1 cellular context compared by ENCODE assay signal in the genomic region with DNA sequence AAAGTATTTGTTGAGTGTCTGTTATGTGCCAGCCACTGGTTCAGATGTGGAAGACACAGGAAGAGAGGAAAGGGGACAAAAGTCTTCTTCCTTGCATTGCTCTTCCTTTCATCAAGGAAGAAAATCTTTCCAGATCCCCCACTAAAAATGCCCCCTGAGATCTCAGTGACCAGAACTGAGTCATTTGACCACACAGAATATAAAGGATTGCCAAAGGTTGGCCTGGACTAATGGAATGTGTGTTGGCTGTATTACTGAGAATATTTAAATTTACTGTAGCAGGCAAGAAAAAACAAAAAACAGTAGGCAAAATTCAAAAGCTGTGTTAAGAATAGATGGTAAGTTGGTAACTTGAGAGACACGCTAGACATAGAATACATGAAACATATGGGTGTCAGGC.
TF ChIP-seq lines count a peak whose summit lies in the region.

No MANE protein-coding gene starts in this region.

TF ChIP-seq in HepG2, 621 proteins besides CTCF, POLR2A, EP300 and RAD21:
- TF ChIP-seq REST (IDR thresholded peaks at IDR 0.05; ENCODE audit: borderline replicate concordance in 1 of 2, low read depth in 1 of 2, low read length in 2 of 2) (no peak), SNAPC2 (CRISPR knock-in tag; IDR thresholded peaks at IDR 0.05) (no peak), MTF1 (CRISPR knock-in tag; IDR thresholded peaks at IDR 0.05) (no peak), MZF1 (CRISPR knock-in tag; IDR thresholded peaks at IDR 0.05; ENCODE audit: borderline replicate concordance) (no peak), KDM5B (CRISPR knock-in tag; IDR thresholded peaks at IDR 0.05; ENCODE audit: borderline replicate concordance) (no peak), ZNF143 (CRISPR knock-in tag; IDR thresholded peaks at IDR 0.05) (no peak), ERF (CRISPR knock-in tag; IDR thresholded peaks at IDR 0.05) (no peak), MTA1 (CRISPR knock-in tag; IDR thresholded peaks at IDR 0.05; ENCODE audit: borderline replicate concordance) (no peak), ZNF292 (CRISPR knock-in tag; IDR thresholded peaks at IDR 0.05; ENCODE audit: borderline replicate concordance, low read depth) (no peak), YEATS4 (CRISPR knock-in tag; IDR thresholded peaks at IDR 0.05; ENCODE audit: borderline replicate concordance) (no peak), TCF7 (IDR thresholded peaks at IDR 0.05; ENCODE audit: low read depth) (no peak), ZNF607 (CRISPR knock-in tag; IDR thresholded peaks at IDR 0.05; ENCODE audit: borderline replicate concordance) (no peak), DZIP1 (CRISPR knock-in tag; IDR thresholded peaks at IDR 0.05) (no peak), SCMH1 (CRISPR knock-in tag; IDR thresholded peaks at IDR 0.05; ENCODE audit: borderline replicate concordance) (no peak), SMYD3 (CRISPR knock-in tag; IDR thresholded peaks at IDR 0.05) (no peak)
- TF ChIP-seq, protein P1, sequence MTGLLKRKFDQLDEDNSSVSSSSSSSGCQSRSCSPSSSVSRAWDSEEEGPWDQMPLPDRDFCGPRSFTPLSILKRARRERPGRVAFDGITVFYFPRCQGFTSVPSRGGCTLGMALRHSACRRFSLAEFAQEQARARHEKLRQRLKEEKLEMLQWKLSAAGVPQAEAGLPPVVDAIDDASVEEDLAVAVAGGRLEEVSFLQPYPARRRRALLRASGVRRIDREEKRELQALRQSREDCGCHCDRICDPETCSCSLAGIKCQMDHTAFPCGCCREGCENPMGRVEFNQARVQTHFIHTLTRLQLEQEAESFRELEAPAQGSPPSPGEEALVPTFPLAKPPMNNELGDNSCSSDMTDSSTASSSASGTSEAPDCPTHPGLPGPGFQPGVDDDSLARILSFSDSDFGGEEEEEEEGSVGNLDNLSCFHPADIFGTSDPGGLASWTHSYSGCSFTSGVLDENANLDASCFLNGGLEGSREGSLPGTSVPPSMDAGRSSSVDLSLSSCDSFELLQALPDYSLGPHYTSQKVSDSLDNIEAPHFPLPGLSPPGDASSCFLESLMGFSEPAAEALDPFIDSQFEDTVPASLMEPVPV (CRISPR knock-in tag; IDR thresholded peaks at IDR 0.05), result no peak
- TF ChIP-seq, protein P2, sequence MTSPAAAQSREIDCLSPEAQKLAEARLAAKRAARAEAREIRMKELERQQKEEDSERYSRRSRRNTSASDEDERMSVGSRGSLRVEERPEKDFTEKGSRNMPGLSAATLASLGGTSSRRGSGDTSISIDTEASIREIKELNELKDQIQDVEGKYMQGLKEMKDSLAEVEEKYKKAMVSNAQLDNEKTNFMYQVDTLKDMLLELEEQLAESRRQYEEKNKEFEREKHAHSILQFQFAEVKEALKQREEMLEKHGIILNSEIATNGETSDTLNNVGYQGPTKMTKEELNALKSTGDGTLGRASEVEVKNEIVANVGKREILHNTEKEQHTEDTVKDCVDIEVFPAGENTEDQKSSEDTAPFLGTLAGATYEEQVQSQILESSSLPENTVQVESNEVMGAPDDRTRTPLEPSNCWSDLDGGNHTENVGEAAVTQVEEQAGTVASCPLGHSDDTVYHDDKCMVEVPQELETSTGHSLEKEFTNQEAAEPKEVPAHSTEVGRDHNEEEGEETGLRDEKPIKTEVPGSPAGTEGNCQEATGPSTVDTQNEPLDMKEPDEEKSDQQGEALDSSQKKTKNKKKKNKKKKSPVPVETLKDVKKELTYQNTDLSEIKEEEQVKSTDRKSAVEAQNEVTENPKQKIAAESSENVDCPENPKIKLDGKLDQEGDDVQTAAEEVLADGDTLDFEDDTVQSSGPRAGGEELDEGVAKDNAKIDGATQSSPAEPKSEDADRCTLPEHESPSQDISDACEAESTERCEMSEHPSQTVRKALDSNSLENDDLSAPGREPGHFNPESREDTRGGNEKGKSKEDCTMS (CRISPR knock-in tag; conservative IDR thresholded peaks at IDR 0.05), result no peak
